In genomic region chr11:2586091-2586792, GRCh38 we compare ENCODE assay signal across 13 cellular contexts.
DNase-seq lines count a peak whose midpoint lies in the region; ATAC-seq, FAIRE-seq and TF ChIP-seq lines count a peak whose summit lies in the region.
"Had no signal": no experiment of that assay in that cellular context is flagged by ENCODE, and none has a peak within 500 bp of the region (broad histone marks: within the 10 kb centered on the region; RNA-seq: fewer than 3 reads in every experiment).

No MANE protein-coding gene starts in this region.

- no peak overlapping the region for H3K14ac ChIP-seq in trophoblast cell (ENCODE audit: low read length)

- H3K27me3 ChIP-seq in DND-41 (ENCODE audit: insufficient read depth, low read length, poor library complexity) (no peaks in the 10 kb centered on the region), trophoblast cell (ENCODE audit: insufficient read depth, low read length) (no peaks in the 10 kb centered on the region)

- H3K9ac ChIP-seq in DND-41 (ENCODE audit: low read depth, low read length): no peak overlapping the region
- H3K9ac ChIP-seq in trophoblast cell (ENCODE audit: low read length): no peak overlapping the region

- no peaks in the 10 kb centered on the region for H3K79me2 ChIP-seq in DND-41 (ENCODE audit: insufficient read depth, low read length)
- no peaks in the 10 kb centered on the region for H3K79me2 ChIP-seq in trophoblast cell (ENCODE audit: control insufficient read depth, insufficient read depth, low read length, poor library complexity)

- H3K4me2 ChIP-seq in DND-41 (ENCODE audit: insufficient read depth, low read length): no peak overlapping the region
- H3K4me2 ChIP-seq in trophoblast cell (ENCODE audit: low read length): no peak overlapping the region

- no peak overlapping the region for H4K12ac ChIP-seq in trophoblast cell (ENCODE audit: low read depth, low read length)

- TF ChIP-seq CTCF in DND-41 (IDR thresholded peaks at IDR 0.05; ENCODE audit: borderline replicate concordance, extremely low read depth, low read length, poor library complexity, severe bottlenecking): no peak

- H3K27ac ChIP-seq in DND-41 (ENCODE audit: low read length): no peak overlapping the region
- no peak overlapping the region for H3K27ac ChIP-seq in trophoblast cell (ENCODE audit: low read depth, low read length)

- H2BK5ac ChIP-seq in trophoblast cell (ENCODE audit: low read depth, low read length, poor library complexity): no peak overlapping the region

- H3K36me3 ChIP-seq in DND-41 (ENCODE audit: insufficient read depth, low read length): no peaks in the 10 kb centered on the region
- no peaks in the 10 kb centered on the region for H3K36me3 ChIP-seq in trophoblast cell (ENCODE audit: control insufficient read depth in 1 of 2, insufficient read depth in 2 of 2, low read length in 2 of 2)

- no peak overlapping the region for H4K8ac ChIP-seq in trophoblast cell (ENCODE audit: low read depth, low read length)

- H4K20me1 ChIP-seq in DND-41 (ENCODE audit: insufficient read depth, low read length): peaks cover 3% of the 10 kb centered on the region; the same call in 1 of the 2 replicates

- DNase-seq in DND-41 (peak; percentile 3), GM12892 (ENCODE audit: insufficient read length) (peak; percentile 5), cardiac septum (ENCODE audit: low spot score) (peak; percentile 61), posterior cingulate gyrus (peak in 8 of 10 donors; percentile 1 to 72 (median 6)), trophoblast cell (no peak), NCI-H1417 treated with DMSO at 0.1 percent for 48 hours (lab: John Stamatoyannopoulos, UW) (no peak)
- DNase-seq: activated CD4-positive, alpha-beta T cell treated with anti-CD3 and anti-CD28 coated beads, Interleukin-2, amount 50 U/mL, for 1 hour; HFFc6; NCI-H446 had no signal

- no peak overlapping the region for H3K4ac ChIP-seq in trophoblast cell (ENCODE audit: low read depth, low read length)

- no peak overlapping the region for H4K91ac ChIP-seq in trophoblast cell (ENCODE audit: low read depth, low read length)

- H3K18ac ChIP-seq in trophoblast cell (ENCODE audit: low read length): no peak overlapping the region

- H2BK120ac ChIP-seq in trophoblast cell (ENCODE audit: insufficient read depth, low read length, poor library complexity): no peak overlapping the region

- H3K79me1 ChIP-seq in trophoblast cell (ENCODE audit: low read length): no peaks in the 10 kb centered on the region

- WGBS in trophoblast cell (ENCODE audit: extremely low coverage, insufficient coverage, insufficient read length): no CpG with 5 or more reads among the region's 17 CpGs

- no peak overlapping the region for H2AFZ ChIP-seq in DND-41 (ENCODE audit: low read depth, low read length)
- H2AFZ ChIP-seq in trophoblast cell (ENCODE audit: insufficient read depth, low read length, poor library complexity): no peak overlapping the region

- no peak for TF ChIP-seq POLR2A in GM12892 (IDR thresholded peaks at IDR 0.05; ENCODE audit: low read depth, low read length)

- H3K4me3 ChIP-seq in DND-41 (ENCODE audit: low read depth in 1 of 2, low read length in 2 of 2): no peak overlapping the region
- no peak overlapping the region for H3K4me3 ChIP-seq in trophoblast cell (ENCODE audit: low read depth, low read length)

- FAIRE-seq in GM12892 (lab: Jason Lieb, UNC): no peak
- FAIRE-seq: colon had no signal

- intact Hi-C loops in cardiac septum (cut with DNase I) (no loop called here), posterior cingulate gyrus (cut with DNase I) (no loop called here)

- H2BK12ac ChIP-seq in trophoblast cell (ENCODE audit: low read length): no peak overlapping the region

- H3K23ac ChIP-seq in trophoblast cell (ENCODE audit: low read length): no peak overlapping the region

- H2AK5ac ChIP-seq in trophoblast cell (ENCODE audit: low read length): no peak overlapping the region

- ATAC-seq in DND-41 (ENCODE audit: insufficient read depth, low read depth): no peak
- ATAC-seq in HG02970 (IDR thresholded peaks at IDR 0.05; ENCODE audit: low FRiP score, unreplicated experiment): no peak
- ATAC-seq: CD8-positive, alpha-beta T cell; Panc1 had no signal

- H3K9me3 ChIP-seq in DND-41 (ENCODE audit: insufficient read depth, low read length, severe bottlenecking) (no peaks in the 10 kb centered on the region), trophoblast cell (ENCODE audit: insufficient read depth, low read depth, low read length) (peaks cover 9% of the 10 kb centered on the region)

- H3K4me1 ChIP-seq in DND-41 (ENCODE audit: insufficient read depth, low read length) (no peaks in the 10 kb centered on the region), trophoblast cell (ENCODE audit: control insufficient read depth in 1 of 2, insufficient read depth in 2 of 2, low read length in 2 of 2) (peaks cover 0 to 1% of the 10 kb centered on the region in 2 experiments)

Comparison
In these comparisons a context has a peak if more than half of its experiments do, and no peak if none do; other contexts are left out.
1. DNase-seq: peak in DND-41 (single experiment), GM12892 (single experiment), cardiac septum (single experiment) and posterior cingulate gyrus (8 of 10); none in trophoblast cell (0 of 2) and NCI-H1417 treated with DMSO at 0.1 percent for 48 hours (single experiment).